ENCODE assay signal across 8 cellular contexts in genomic region chr12:2813573-2814185, GRCh38. TPM values are rescaled to one million over a fixed set of nuclear protein-coding genes. Genes with fewer than 3 reads are reported as not detected.
A peak's percentile ranks its signal among the peaks of the same experiment; 100 is the strongest.
DNase-seq lines count a peak whose midpoint lies in the region; ATAC-seq, FAIRE-seq and TF ChIP-seq lines count a peak whose summit lies in the region.

No MANE protein-coding gene starts in this region.

- no peak overlapping the region for H2AFZ ChIP-seq in OCI-LY1 (ENCODE audit: low read length)

- H3K9me2 ChIP-seq in OCI-LY1 (ENCODE audit: low read depth, low read length): no peaks in the 10 kb centered on the region

- H4K20me1 ChIP-seq in OCI-LY1 (ENCODE audit: insufficient read depth, low read length): no peaks in the 10 kb centered on the region

- H3K9ac ChIP-seq in HUES48 (ENCODE audit: low read depth, low read length) (no peak overlapping the region), OCI-LY1 (ENCODE audit: low read length) (peak overlapping the region; percentile 82)

- peaks cover 13% of the 10 kb centered on the region; the same call in 1 of the 2 replicates for H3K79me2 ChIP-seq in OCI-LY1 (ENCODE audit: insufficient read depth, low read length)

- WGBS in pancreas, 2 donors: 12 to 17% methylated on average over 6 of the region's 6 CpGs

- no peak for FAIRE-seq in pancreas (lab: Jason Lieb, UNC)

- H3F3A ChIP-seq in OCI-LY1 (ENCODE audit: insufficient read depth, low read length): no peaks in the 10 kb centered on the region

- H3K4me3 ChIP-seq in AG04449 (ENCODE audit: low read depth, low read length) (peak overlapping the region; percentile 72), HUES48 (ENCODE audit: low read depth, low read length) (peak overlapping the region; percentile 76), OCI-LY1 (ENCODE audit: low read depth, low read length, poor library complexity, severe bottlenecking) (peak overlapping the region; percentile 75), pancreas (peak overlapping the region; percentile 37 to 61 (median 57))

- no peaks in the 10 kb centered on the region for H3K27me3 ChIP-seq in HUES48 (ENCODE audit: control insufficient read depth, insufficient read depth, low read length)
- H3K27me3 ChIP-seq in OCI-LY1 (ENCODE audit: insufficient read depth, low read length): no peaks in the 10 kb centered on the region
- H3K27me3 ChIP-seq in pancreas: no peaks in the 10 kb centered on the region

- peaks cover 8% of the 10 kb centered on the region for H3K4me1 ChIP-seq in HUES48 (ENCODE audit: control insufficient read depth, insufficient read depth, low read length)
- H3K4me1 ChIP-seq in OCI-LY1 (ENCODE audit: insufficient read depth, low read length, severe bottlenecking): peaks cover 24% of the 10 kb centered on the region
- H3K4me1 ChIP-seq in pancreas: peaks cover 8 to 12% (median 10%) of the 10 kb centered on the region in 3 donors

- POLR2A ChIA-PET in AG04449 (lab: Yijun Ruan, JAX): interaction anchor here (1.1 to 1.7 kb wide), 2 partner anchors 9 to 18 kb away, joined by 3 to 7 read pairs; no protein-coding TSS in a partner anchor

- peak; percentile 31 to 72 (median 52) for ATAC-seq in pancreas
- no peak for ATAC-seq in HG03378 (IDR thresholded peaks at IDR 0.05; ENCODE audit: unreplicated experiment)

- DNase-seq in AG04449 (ENCODE audit: low read depth, low spot score) (peak; percentile 26), GM13976 (ENCODE audit: low spot score) (peak; percentile 73), glomerular visceral epithelial cell (ENCODE audit: extremely low spot score) (peak; percentile 59), pancreas (no peak)
- peak; percentile 53 for DNase-seq in activated naive CD4-positive, alpha-beta T cell treated with anti-CD3 and anti-CD28 coated beads, Interleukin-2, amount 50 U/mL, for 16 hours

- H3K4me2 ChIP-seq in OCI-LY1 (ENCODE audit: low read length): peak overlapping the region; percentile 97

- no peaks in the 10 kb centered on the region for H3K9me3 ChIP-seq in HUES48 (ENCODE audit: control insufficient read depth, insufficient read depth, low read length)
- no peaks in the 10 kb centered on the region for H3K9me3 ChIP-seq in OCI-LY1 (ENCODE audit: low read length)
- no peaks in the 10 kb centered on the region for H3K9me3 ChIP-seq in pancreas

- TF ChIP-seq CTCF in AG04449 (IDR thresholded peaks at IDR 0.05; ENCODE audit: insufficient read depth, low read length, missing control alignments) (peak; percentile 73), GM13976 (IDR thresholded peaks at IDR 0.05; ENCODE audit: borderline replicate concordance, control extremely low read depth, extremely low read depth, insufficient read depth, missing control alignments) (peak; percentile 74), OCI-LY1 (IDR thresholded peaks at IDR 0.05; ENCODE audit: low read length) (peak; percentile 80), pancreas (IDR thresholded peaks at IDR 0.05) (peak in 3 of 4 donors; percentile 16 to 36 (median 31))

- in situ Hi-C loops in GM13976 (cut with MboI; ENCODE audit: low sequenced_read_pairs, unreplicated experiment): no loop called here

- intact Hi-C loops in pancreas (cut with DNase I): no loop called here

- H3K36me3 ChIP-seq in HUES48 (ENCODE audit: control insufficient read depth, insufficient read depth, low read length) (peaks cover 20% of the 10 kb centered on the region), OCI-LY1 (ENCODE audit: insufficient read depth, low read length) (peaks cover 27% of the 10 kb centered on the region), pancreas (peaks cover 0 to 13% (median 7%) of the 10 kb centered on the region in 3 donors)

- H3K27ac ChIP-seq in HUES48 (ENCODE audit: low read depth, low read length): peak overlapping the region; percentile 93
- peak overlapping the region; percentile 82 for H3K27ac ChIP-seq in OCI-LY1 (ENCODE audit: low read depth, low read length, poor library complexity, severe bottlenecking)
- peak overlapping the region in 3 of 4 donors; percentile 94 to 96 (median 94) for H3K27ac ChIP-seq in pancreas

- CTCF ChIA-PET in AG04449 (lab: Yijun Ruan, JAX): interaction anchor here (0.7 to 3.1 kb wide), 14 partner anchors 9 to 130 kb away, joined by 3 to 15 read pairs (median 7); partner anchors contain the start of gene FKBP4

RNA-seq across cellular contexts. Expression of gene ITFG2, which starts 1.2 kb away (rescaled TPM):
- 10 to 100 TPM; 17.0 to 30.1 (median 20.5) TPM for total RNA-seq in pancreas
- polyA plus RNA-seq in pancreas: 10 to 100 TPM; 42.2 to 51.6 TPM

RNA-seq across cellular contexts. Expression of gene FKBP4, which starts 18.9 kb away (rescaled TPM):
- total RNA-seq in pancreas: 10 to 100 TPM; 45.5 to 72.8 (median 51.0) TPM
- polyA plus RNA-seq in pancreas: 10 to 100 TPM; 24.2 to 31.4 TPM

RNA-seq across cellular contexts. Expression of gene NRIP2, which starts 21.2 kb away (rescaled TPM):
- total RNA-seq in pancreas: under 1 TPM; 0.13 to 0.83 (median 0.33) TPM
- polyA plus RNA-seq in pancreas: 1 to 10 TPM in 1 of 2 donors, under 1 TPM in 1; 0.68 to 1.2 TPM

RNA-seq across cellular contexts. Expression of gene TEX52, which starts 43.2 kb away (rescaled TPM):
- under 1 TPM in 1 of 6 donors, not detected in 5; 0.19 TPM for total RNA-seq in pancreas
- polyA plus RNA-seq in pancreas: not detected

Comparison
In these comparisons a context has a peak if more than half of its experiments do, and no peak if none do; other contexts are left out.
1. DNase-seq: peak in AG04449 (single experiment), GM13976 (single experiment), activated naive CD4-positive, alpha-beta T cell treated with anti-CD3 and anti-CD28 coated beads, Interleukin-2, amount 50 U/mL, for 16 hours (single experiment) and glomerular visceral epithelial cell (single experiment); none in pancreas (0 of 6).
2. Peak in every context shown above with its lines, with median percentiles within 50 percentile points of each other: H3K4me3 ChIP-seq, CTCF ChIP-seq and H3K27ac ChIP-seq.